In genomic region chr6:4606681-4607025, GRCh38 we compare ENCODE assay signal across 18 cellular contexts.
DNase-seq lines count a peak whose midpoint lies in the region; ATAC-seq, FAIRE-seq and TF ChIP-seq lines count a peak whose summit lies in the region.
"Had no signal": no experiment of that assay in that cellular context is flagged by ENCODE, and none has a peak within 500 bp of the region (broad histone marks: within the 10 kb centered on the region; RNA-seq: fewer than 3 reads in every experiment).

No MANE protein-coding gene starts in this region.

- no peaks in the 10 kb centered on the region for H3K36me3 ChIP-seq in ACC112 (ENCODE audit: insufficient read depth, low read length)
- H3K36me3 ChIP-seq in SJCRH30, result no peaks in the 10 kb centered on the region
- H3K36me3 ChIP-seq in esophagus squamous epithelium, result no peaks in the 10 kb centered on the region
- H3K36me3 ChIP-seq in psoas muscle (ENCODE audit: insufficient read depth in 1 of 2, low read depth in 1 of 2), result no peaks in the 10 kb centered on the region
- no peaks in the 10 kb centered on the region for H3K36me3 ChIP-seq in suprapubic skin
- H3K36me3 ChIP-seq: BLaER1 treated with 17β-estradiol and CSF1 and Interleukin-3, amounts not matched to agents 10 nM and 100 nM had no signal

- FAIRE-seq in H54 (lab: Jason Lieb, UNC), result no peak
- FAIRE-seq: A549, GM12878, kidney had no signal

- TF ChIP-seq POLR2A in esophagus squamous epithelium (IDR thresholded peaks at IDR 0.05) (no peak), H54 (IDR thresholded peaks at IDR 0.05; ENCODE audit: low read depth, low read length) (no peak), suprapubic skin (IDR thresholded peaks at IDR 0.05) (no peak)

- 0 out of 2 replicates have a peak overlapping the region, but pooled peaks have one; percentile 49 for H3K4me3 ChIP-seq in ACC112 (ENCODE audit: low read depth, low read length)
- H3K4me3 ChIP-seq in SJCRH30, result peak overlapping the region; percentile 49
- H3K4me3 ChIP-seq in esophagus squamous epithelium, result peak overlapping the region in 1 of 4 donors; percentile 7
- peak overlapping the region; percentile 30 for H3K4me3 ChIP-seq in psoas muscle
- no peak overlapping the region for H3K4me3 ChIP-seq in suprapubic skin
- H3K4me3 ChIP-seq: A549; BLaER1 treated with 17β-estradiol and CSF1 and Interleukin-3, amounts not matched to agents 10 nM and 100 nM; GM12878 had no signal

- intact Hi-C loops in esophagus squamous epithelium (cut with DNase I), result no loop called here
- intact Hi-C loops in psoas muscle (cut with DNase I), result loop anchor here in 1 of 2 donors (5.0 kb wide), 1 partner anchor 254 kb away; no protein-coding TSS in a partner anchor

- 63 to 68% methylated on average over 3 to 5 of the region's 5 CpGs for WGBS in esophagus squamous epithelium, 2 donors
- WGBS in psoas muscle, 3 donors, result 19 to 28% (median 20%) methylated on average over 5 of the region's 5 CpGs
- 70% methylated on average over 5 of the region's 5 CpGs for WGBS in suprapubic skin

- no peaks in the 10 kb centered on the region for H3K79me2 ChIP-seq in ACC112 (ENCODE audit: control insufficient read depth, insufficient read depth, low read length, unreplicated experiment)

- peak overlapping the region; percentile 33; the same call in 1 of the 2 replicates for H3K27ac ChIP-seq in ACC112 (ENCODE audit: low read depth, low read length)
- peak overlapping the region; percentile 99 for H3K27ac ChIP-seq in SJCRH30
- peak overlapping the region; percentile 36 to 69 (median 43) for H3K27ac ChIP-seq in esophagus squamous epithelium
- H3K27ac ChIP-seq in psoas muscle, result peak overlapping the region; percentile 77
- no peak overlapping the region for H3K27ac ChIP-seq in suprapubic skin
- H3K27ac ChIP-seq: A549; BLaER1 treated with 17β-estradiol and CSF1 and Interleukin-3, amounts not matched to agents 10 nM and 100 nM had no signal

- ATAC-seq in psoas muscle, result no peak
- ATAC-seq: A549 had no signal

- DNase-seq in SJCRH30, result peak in 1 of 2 experiments; percentile 47
- no peak for DNase-seq in esophagus squamous epithelium (lab: John Stamatoyannopoulos, UW)
- DNase-seq in psoas muscle, result no peak
- DNase-seq in H54 (ENCODE audit: insufficient read length, low spot score), result no peak
- no peak for DNase-seq in suprapubic skin (ENCODE audit: low spot score in 2 of 2)
- no peak for DNase-seq in midbrain (lab: John Stamatoyannopoulos, UW)
- DNase-seq in middle frontal gyrus (ENCODE audit: extremely low spot score, low spot score), result no peak
- DNase-seq: activated CD4-positive, alpha-beta T cell treated with anti-CD3 and anti-CD28 coated beads for 48 hours; activated effector memory CD4-positive, alpha-beta T cell treated with anti-CD3 and anti-CD28 coated beads, Interleukin-2, amount 50 U/mL, for 16 hours; effector memory CD8-positive, alpha-beta T cell; GF-D8; RPMI8226; stimulated activated CD4-positive, alpha-beta T cell treated with anti-CD3 and anti-CD28 coated beads, Interleukin-2, amount 100 ng/mL, for 24 hours had no signal

- TF ChIP-seq CTCF in esophagus squamous epithelium (IDR thresholded peaks at IDR 0.05) (no peak), psoas muscle (IDR thresholded peaks at IDR 0.05) (no peak), suprapubic skin (IDR thresholded peaks at IDR 0.05) (no peak)

- H3K27me3 ChIP-seq in ACC112 (ENCODE audit: insufficient read depth, low read length) (no peaks in the 10 kb centered on the region), SJCRH30 (no peaks in the 10 kb centered on the region), esophagus squamous epithelium (no peaks in the 10 kb centered on the region), psoas muscle (ENCODE audit: insufficient read depth in 3 of 3, low read length in 2 of 3) (no peaks in the 10 kb centered on the region), suprapubic skin (no peaks in the 10 kb centered on the region)

- no peak for TF ChIP-seq EP300 in suprapubic skin (IDR thresholded peaks at IDR 0.05)

- H2AFZ ChIP-seq in ACC112 (ENCODE audit: low read length, unreplicated experiment), result no peak overlapping the region

- no peaks in the 10 kb centered on the region; the same call in 1 of the 2 replicates for H3K9me3 ChIP-seq in SJCRH30 (replicated peaks)
- H3K9me3 ChIP-seq in esophagus squamous epithelium, result no peaks in the 10 kb centered on the region
- no peaks in the 10 kb centered on the region for H3K9me3 ChIP-seq in psoas muscle
- no peaks in the 10 kb centered on the region for H3K9me3 ChIP-seq in suprapubic skin
- H3K9me3 ChIP-seq: A549; BLaER1 treated with 17β-estradiol and CSF1 and Interleukin-3, amounts not matched to agents 10 nM and 100 nM had no signal

- H3K4me1 ChIP-seq in ACC112 (ENCODE audit: control insufficient read depth, insufficient read depth, low read length, unreplicated experiment) (peaks cover 40% of the 10 kb centered on the region), SJCRH30 (peaks cover 40% of the 10 kb centered on the region), esophagus squamous epithelium (peaks cover 16 to 49% (median 25%) of the 10 kb centered on the region in 3 donors), psoas muscle (peaks cover 30% of the 10 kb centered on the region), suprapubic skin (peaks cover 40% of the 10 kb centered on the region)
- H3K4me1 ChIP-seq: A549 had no signal
